In the genomic region with DNA sequence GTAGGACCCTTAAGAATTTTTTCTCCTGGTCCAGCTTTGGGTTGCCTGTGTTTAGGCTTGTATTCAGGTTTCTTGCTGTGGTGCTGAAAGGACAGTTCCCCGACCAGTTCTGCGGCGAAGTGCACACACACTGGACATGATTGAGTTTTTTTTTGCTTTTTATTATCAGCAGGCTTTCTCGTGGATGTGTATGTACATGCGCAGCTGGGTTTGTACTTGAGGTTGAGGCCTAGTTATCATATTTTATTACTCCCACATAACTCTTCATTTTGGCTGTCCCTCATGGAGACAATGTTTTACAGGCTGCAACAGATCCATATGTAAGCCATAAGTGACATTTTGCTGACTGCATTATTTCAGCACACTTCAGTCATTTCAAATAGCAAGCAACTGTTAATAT, we compare ENCODE assay signal across 8 cellular contexts. TPM values are rescaled to one million over a fixed set of nuclear protein-coding genes. Genes with fewer than 3 reads are reported as not detected.
A peak's percentile ranks its signal among the peaks of the same experiment; 100 is the strongest.
DNase-seq lines count a peak whose midpoint lies in the region; ATAC-seq and TF ChIP-seq lines count a peak whose summit lies in the region.

No MANE protein-coding gene starts in this region.

- ATAC-seq in left colon (peak; percentile 43), GM21737 (IDR thresholded peaks at IDR 0.05; ENCODE audit: unreplicated experiment) (no peak), HG03108 (IDR thresholded peaks at IDR 0.05; ENCODE audit: unreplicated experiment) (no peak)

- intact Hi-C loops in left colon (cut with DNase I, micrococcal nuclease), result no loop called here

- peak; percentile 35 for DNase-seq in AG09319 (ENCODE audit: extremely low read depth, low read depth)
- peak; percentile 39 for DNase-seq in HuH-7.5 (ENCODE audit: low spot score)
- peak; percentile 31 for DNase-seq in activated naive CD4-positive, alpha-beta T cell treated with anti-CD3 and anti-CD28 coated beads, Interleukin-2, amount 50 U/mL, for 16 hours
- peak in 1 of 2 donors; percentile 34 for DNase-seq in left colon
- no peak for DNase-seq in middle frontal gyrus (ENCODE audit: extremely low spot score, low spot score)
- no peak for DNase-seq in GM20000 (ENCODE audit: low spot score)

- TF ChIP-seq CTCF in AG09319 (IDR thresholded peaks at IDR 0.05; ENCODE audit: low read depth, low read length) (no peak), GM20000 (IDR thresholded peaks at IDR 0.05; ENCODE audit: extremely low read depth, missing control alignments) (no peak)

RNA-seq across cellular contexts. Expression of a gene that starts 2.5 kb away (rescaled TPM):
- 1 to 10 TPM; 4.9 to 9.2 TPM for total RNA-seq in left colon

Comparison
In these comparisons a context has a peak if more than half of its experiments do, and no peak if none do; other contexts are left out.
1. DNase-seq: peak in AG09319 (single experiment), HuH-7.5 (single experiment) and activated naive CD4-positive, alpha-beta T cell treated with anti-CD3 and anti-CD28 coated beads, Interleukin-2, amount 50 U/mL, for 16 hours (single experiment); none in middle frontal gyrus (single experiment) and GM20000 (single experiment).